ENCODE assay signal across 20 cellular contexts in genomic region chr9:131899248-131899882, GRCh38.
"Had no signal": no experiment of that assay in that cellular context is flagged by ENCODE, and none has a peak within 500 bp of the region (broad histone marks: within the 10 kb centered on the region; RNA-seq: fewer than 3 reads in every experiment).

No MANE protein-coding gene starts in this region.

- H3K9me3 ChIP-seq: gastrocnemius medialis, heart right ventricle, tibial nerve had no signal

- DNase-seq: activated CD4-positive, alpha-beta T cell treated with anti-CD3 and anti-CD28 coated beads, Interleukin-2, amount 50 U/mL, for 1 hour; activated CD8-positive, alpha-beta memory T cell treated with anti-CD3 and anti-CD28 coated beads, Interleukin-2, amount 50 U/mL, for 4 hours; activated naive CD4-positive, alpha-beta T cell treated with anti-CD3 and anti-CD28 coated beads for 36 hours; activated T-cell treated with anti-CD3 and anti-CD28 coated beads, Interleukin-2, amount 50 U/mL, for 4 hours; anterior cingulate cortex; cerebellar nuclear complex; effector CD4-positive, alpha-beta T cell; gastrocnemius medialis; heart right ventricle; islet precursor cell; left colon; naive thymus-derived CD4-positive, alpha-beta T cell; nucleus accumbens; posterior cingulate gyrus; stimulated activated CD4-positive, alpha-beta T cell treated with anti-CD3 and anti-CD28 coated beads, Interleukin-2, amount 100 ng/mL, for 24 hours; stimulated activated naive CD4-positive, alpha-beta T cell treated with Interleukin-2 at 50 U/mL for 16 hours; T1000 had no signal

- H3K4me3 Mint-ChIP-seq: activated naive CD4-positive, alpha-beta T cell treated with anti-CD3 and anti-CD28 coated beads for 36 hours; activated T-cell treated with anti-CD3 and anti-CD28 coated beads, Interleukin-2, amount 50 U/mL, for 4 hours; memory B cell; naive thymus-derived CD4-positive, alpha-beta T cell had no signal

- H3K27ac ChIP-seq: gastrocnemius medialis, heart right ventricle, tibial nerve had no signal

- H3K4me1 Mint-ChIP-seq: memory B cell had no signal

- H3K27me3 Mint-ChIP-seq: memory B cell; naive thymus-derived CD4-positive, alpha-beta T cell had no signal

- ATAC-seq: activated T-cell treated with anti-CD3 and anti-CD28 coated beads, Interleukin-2, amount 50 U/mL, for 4 hours; esophagus mucosa; gastrocnemius medialis; left colon; naive thymus-derived CD4-positive, alpha-beta T cell had no signal

- H3K27me3 ChIP-seq: gastrocnemius medialis, heart right ventricle, tibial nerve had no signal

- H3K4me1 ChIP-seq: tibial nerve had no signal

- H3K27ac Mint-ChIP-seq: activated naive CD4-positive, alpha-beta T cell treated with anti-CD3 and anti-CD28 coated beads for 36 hours; memory B cell; naive thymus-derived CD4-positive, alpha-beta T cell had no signal

- H3K4me3 ChIP-seq: gastrocnemius medialis, heart right ventricle, tibial nerve had no signal

- H3K9me3 Mint-ChIP-seq: activated naive CD4-positive, alpha-beta T cell treated with anti-CD3 and anti-CD28 coated beads for 36 hours; activated T-cell treated with anti-CD3 and anti-CD28 coated beads, Interleukin-2, amount 50 U/mL, for 4 hours; memory B cell; naive thymus-derived CD4-positive, alpha-beta T cell had no signal

- H3K36me3 ChIP-seq: gastrocnemius medialis, heart right ventricle, tibial nerve had no signal
